ENCODE assay signal across 1 cellular context in the genomic region with DNA sequence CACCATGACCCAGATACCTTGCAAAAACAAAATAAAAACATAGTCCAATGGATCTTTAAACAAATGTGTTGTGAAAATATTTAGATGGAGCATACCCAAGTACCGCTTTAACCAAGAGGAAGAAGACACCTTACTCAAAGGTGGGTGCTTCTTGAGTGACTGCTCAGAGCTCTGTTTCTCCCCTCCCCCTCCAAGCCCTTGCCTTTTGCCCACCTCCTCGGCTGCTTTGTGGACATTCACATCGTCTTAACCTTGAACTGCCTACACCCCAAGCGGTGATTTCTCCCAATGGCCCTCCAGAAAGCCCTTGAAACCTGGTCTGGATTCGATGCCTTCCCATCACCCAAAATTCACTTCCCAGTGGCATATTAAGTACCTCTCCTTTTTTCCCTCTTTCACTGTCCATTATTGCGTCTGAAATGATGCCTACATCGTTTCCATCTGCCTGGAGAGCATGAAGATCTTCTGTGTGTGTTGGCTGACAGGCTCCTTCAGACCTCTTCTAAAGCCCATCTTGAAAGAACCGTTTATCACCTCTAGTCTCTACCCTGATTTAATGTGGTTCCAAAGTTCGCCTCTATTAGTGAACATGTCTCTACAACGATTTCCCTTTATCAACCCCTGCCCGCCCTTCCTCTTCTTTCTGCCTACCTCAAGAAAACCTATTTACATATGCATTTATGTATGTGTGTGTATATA.
TF ChIP-seq lines count a peak whose summit lies in the region.

No MANE protein-coding gene starts in this region.

TF ChIP-seq in neural cell, 6 proteins besides CTCF, POLR2A, EP300 and RAD21:
- TF ChIP-seq REST (IDR thresholded peaks at IDR 0.05; ENCODE audit: borderline replicate concordance) (no peak), EZH2 (IDR thresholded peaks at IDR 0.05; ENCODE audit: borderline replicate concordance, insufficient read depth, low read length, poor library complexity, severe bottlenecking) (no peak), POLR2AphosphoS5 (IDR thresholded peaks at IDR 0.05) (no peak), TAF1 (IDR thresholded peaks at IDR 0.05; ENCODE audit: low read depth) (no peak), SMC3 (conservative IDR thresholded peaks at IDR 0.05; ENCODE audit: poor library complexity) (no peak), MXI1 (conservative IDR thresholded peaks at IDR 0.05; ENCODE audit: poor library complexity, severe bottlenecking) (no peak)
TF ChIP-seq in neural cell: peak in this region for 0.
